Comparison of ENCODE assay signal across 8 cellular contexts in the genomic region with DNA sequence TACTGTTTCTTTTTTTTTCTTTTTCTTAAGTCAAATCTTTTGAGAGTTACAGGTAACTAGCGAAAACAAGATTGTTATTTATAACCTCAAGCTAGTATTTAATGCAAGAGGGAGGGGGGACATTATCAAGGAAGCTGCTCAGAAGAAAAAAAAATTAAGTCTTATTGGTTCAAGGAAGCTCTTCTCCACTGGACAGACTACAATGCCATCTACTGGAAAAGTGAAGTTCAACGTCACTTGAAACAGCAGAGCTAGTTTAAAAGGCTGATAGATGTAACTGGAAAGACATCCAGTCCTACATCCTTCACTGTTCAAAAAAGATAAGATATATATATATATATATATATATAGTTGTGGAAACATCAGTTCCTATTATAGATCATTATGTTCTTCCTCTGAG.
DNase-seq lines count a peak whose midpoint lies in the region; ATAC-seq, FAIRE-seq and TF ChIP-seq lines count a peak whose summit lies in the region.

No MANE protein-coding gene starts in this region.

- FAIRE-seq in astrocyte (lab: Jason Lieb, UNC), result no peak
- no peak for FAIRE-seq in keratinocyte (lab: Jason Lieb, UNC)

- H2AFZ ChIP-seq in astrocyte (ENCODE audit: low read depth, low read length) (no peak overlapping the region), keratinocyte (ENCODE audit: control insufficient read depth, low read length) (no peak overlapping the region)

- H3K79me2 ChIP-seq in astrocyte (ENCODE audit: insufficient read depth, low read length) (no peaks in the 10 kb centered on the region), keratinocyte (ENCODE audit: control insufficient read depth, insufficient read depth, low read length) (no peaks in the 10 kb centered on the region)

- intact Hi-C loops in activated naive CD4-positive, alpha-beta T cell treated with anti-CD3 and anti-CD28 coated beads for 36 hours (cut with micrococcal nuclease), result loop anchor here (2.0 to 10.0 kb wide), 3 partner anchors 134 to 1376 kb away; no protein-coding TSS in a partner anchor

- dilution Hi-C loops in keratinocyte (cut with MboI; ENCODE audit: extremely low pct_ligation_motif_present, low sequenced_read_pairs), result no loop called here

- H3K27me3 ChIP-seq in astrocyte (ENCODE audit: insufficient read depth, low read length), result peaks cover 8% of the 10 kb centered on the region
- no peaks in the 10 kb centered on the region for H3K27me3 ChIP-seq in keratinocyte (ENCODE audit: control insufficient read depth, extremely low read depth, insufficient read depth, low read length)

- H3K4me1 ChIP-seq in astrocyte (ENCODE audit: insufficient read depth, low read length), result no peaks in the 10 kb centered on the region
- H3K4me1 ChIP-seq in keratinocyte (ENCODE audit: control insufficient read depth, extremely low read depth, insufficient read depth, low read length), result no peaks in the 10 kb centered on the region

- no peaks in the 10 kb centered on the region for H3K9me1 ChIP-seq in keratinocyte (ENCODE audit: control insufficient read depth, extremely low read depth, insufficient read depth, low read length)

- H3K4me3 Mint-ChIP-seq in astrocyte (ENCODE audit: unreplicated experiment), result no peak overlapping the region
- no peak overlapping the region for H3K4me3 Mint-ChIP-seq in activated T-cell treated with anti-CD3 and anti-CD28 coated beads, Interleukin-2, amount 50 U/mL, for 24 hours
- no peak overlapping the region for H3K4me3 Mint-ChIP-seq in activated naive CD4-positive, alpha-beta T cell treated with anti-CD3 and anti-CD28 coated beads for 36 hours

- no peak for ATAC-seq in HG02571 (IDR thresholded peaks at IDR 0.05; ENCODE audit: unreplicated experiment)

- H3K27ac Mint-ChIP-seq in astrocyte (ENCODE audit: unreplicated experiment), result no peak overlapping the region
- H3K27ac Mint-ChIP-seq in activated T-cell treated with anti-CD3 and anti-CD28 coated beads, Interleukin-2, amount 50 U/mL, for 24 hours, result no peak overlapping the region
- H3K27ac Mint-ChIP-seq in activated naive CD4-positive, alpha-beta T cell treated with anti-CD3 and anti-CD28 coated beads for 36 hours, result no peak overlapping the region

- DNase-seq in NOMO-1 treated with DMSO at 0.1 percent for 48 hours (lab: John Stamatoyannopoulos, UW; ENCODE audit: unreplicated experiment), result peak; percentile 33
- DNase-seq in NOMO-1 treated with dmso at 0.1 percent for 144 hours (lab: John Stamatoyannopoulos, UW; ENCODE audit: unreplicated experiment), result no peak
- peak; percentile 4 for DNase-seq in NCI-H2171 (lab: John Stamatoyannopoulos, UW)
- peak; percentile 54 for DNase-seq in astrocyte (ENCODE audit: low read depth)
- DNase-seq in keratinocyte (ENCODE audit: low read depth, low spot score), result no peak
- no peak for DNase-seq in activated T-cell treated with anti-CD3 and anti-CD28 coated beads, Interleukin-2, amount 50 U/mL, for 24 hours
- DNase-seq in activated naive CD4-positive, alpha-beta T cell treated with anti-CD3 and anti-CD28 coated beads for 36 hours, result no peak

- H3K36me3 Mint-ChIP-seq in astrocyte (ENCODE audit: low read depth, unreplicated experiment), result no peaks in the 10 kb centered on the region
- H3K36me3 Mint-ChIP-seq in activated T-cell treated with anti-CD3 and anti-CD28 coated beads, Interleukin-2, amount 50 U/mL, for 24 hours (ENCODE audit: low read depth), result no peaks in the 10 kb centered on the region
- H3K36me3 Mint-ChIP-seq in activated naive CD4-positive, alpha-beta T cell treated with anti-CD3 and anti-CD28 coated beads for 36 hours (ENCODE audit: low read depth), result no peaks in the 10 kb centered on the region

- TF ChIP-seq CTCF in astrocyte (IDR thresholded peaks at IDR 0.05; ENCODE audit: insufficient read depth, low read depth, low read length), result peak; percentile 52
- TF ChIP-seq CTCF in keratinocyte (optimal IDR thresholded peaks at IDR 0.05 in 1 of 3, IDR thresholded peaks at IDR 0.05 in 1 of 3, conservative IDR thresholded peaks at IDR 0.05 in 1 of 3; ENCODE audit: extremely low read depth in 1 of 3, insufficient read depth in 2 of 3, low read length in 3 of 3), result peak in 2 of 3 experiments; percentile 33 to 61

- H3K4me1 Mint-ChIP-seq in astrocyte (ENCODE audit: low read depth, unreplicated experiment), result peaks cover 3% of the 10 kb centered on the region
- H3K4me1 Mint-ChIP-seq in activated T-cell treated with anti-CD3 and anti-CD28 coated beads, Interleukin-2, amount 50 U/mL, for 24 hours (ENCODE audit: low read depth), result no peaks in the 10 kb centered on the region
- no peaks in the 10 kb centered on the region for H3K4me1 Mint-ChIP-seq in activated naive CD4-positive, alpha-beta T cell treated with anti-CD3 and anti-CD28 coated beads for 36 hours (ENCODE audit: low read depth)

- peaks cover 5% of the 10 kb centered on the region for H3K27me3 Mint-ChIP-seq in astrocyte (ENCODE audit: low read depth, unreplicated experiment)
- peaks cover 5% of the 10 kb centered on the region for H3K27me3 Mint-ChIP-seq in activated T-cell treated with anti-CD3 and anti-CD28 coated beads, Interleukin-2, amount 50 U/mL, for 24 hours
- H3K27me3 Mint-ChIP-seq in activated naive CD4-positive, alpha-beta T cell treated with anti-CD3 and anti-CD28 coated beads for 36 hours (ENCODE audit: low read depth), result peaks cover 6% of the 10 kb centered on the region

- H3K9me3 ChIP-seq in astrocyte (ENCODE audit: insufficient read depth, low read depth, low read length) (no peaks in the 10 kb centered on the region), keratinocyte (ENCODE audit: control insufficient read depth, low read depth, low read length) (no peaks in the 10 kb centered on the region)

- CTCF ChIA-PET in activated naive CD4-positive, alpha-beta T cell treated with anti-CD3 and anti-CD28 coated beads for 36 hours (lab: Charles Lee), result interaction anchor here (0.6 to 2.7 kb wide), 5 partner anchors 10 to 1475 kb away, joined by 3 to 6 read pairs (median 3); no protein-coding TSS in a partner anchor

- H3K9ac ChIP-seq in astrocyte (ENCODE audit: low read length) (no peak overlapping the region), keratinocyte (ENCODE audit: control insufficient read depth, extremely low read depth, insufficient read depth, low read length) (no peak overlapping the region)

- no peaks in the 10 kb centered on the region for H4K20me1 ChIP-seq in astrocyte (ENCODE audit: insufficient read depth, low read length)
- no peaks in the 10 kb centered on the region for H4K20me1 ChIP-seq in keratinocyte (ENCODE audit: control insufficient read depth, extremely low read depth, insufficient read depth, low read length)

- no peaks in the 10 kb centered on the region for H3K9me3 Mint-ChIP-seq in astrocyte (ENCODE audit: unreplicated experiment)
- H3K9me3 Mint-ChIP-seq in activated T-cell treated with anti-CD3 and anti-CD28 coated beads, Interleukin-2, amount 50 U/mL, for 24 hours, result no peaks in the 10 kb centered on the region
- H3K9me3 Mint-ChIP-seq in activated naive CD4-positive, alpha-beta T cell treated with anti-CD3 and anti-CD28 coated beads for 36 hours, result no peaks in the 10 kb centered on the region

- H3K4me2 ChIP-seq in astrocyte (ENCODE audit: low read length), result no peak overlapping the region
- no peak overlapping the region for H3K4me2 ChIP-seq in keratinocyte (ENCODE audit: control insufficient read depth, extremely low read depth, insufficient read depth, low read depth, low read length)

- H3K4me3 ChIP-seq in astrocyte (ENCODE audit: insufficient read depth, low read depth, low read length), result no peak overlapping the region
- H3K4me3 ChIP-seq in keratinocyte (ENCODE audit: control insufficient read depth in 2 of 3, extremely low read depth in 1 of 3, insufficient read depth in 2 of 3, low read depth in 1 of 3, low read length in 3 of 3), result no peak overlapping the region

- H3K36me3 ChIP-seq in astrocyte (ENCODE audit: insufficient read depth, low read length) (no peaks in the 10 kb centered on the region), keratinocyte (ENCODE audit: control insufficient read depth in 2 of 2, extremely low read depth in 1 of 2, insufficient read depth in 2 of 2, low read length in 2 of 2) (no peaks in the 10 kb centered on the region)

- H3K27ac ChIP-seq in astrocyte (ENCODE audit: low read depth, low read length), result no peak overlapping the region
- no peak overlapping the region for H3K27ac ChIP-seq in keratinocyte (ENCODE audit: control insufficient read depth, insufficient read depth, low read length)

Comparison
In these comparisons a context has a peak if more than half of its experiments do, and no peak if none do; other contexts are left out.
1. DNase-seq: peak in NOMO-1 treated with DMSO at 0.1 percent for 48 hours (single experiment), NCI-H2171 (single experiment) and astrocyte (single experiment); none in NOMO-1 treated with dmso at 0.1 percent for 144 hours (single experiment), keratinocyte (single experiment), activated T-cell treated with anti-CD3 and anti-CD28 coated beads, Interleukin-2, amount 50 U/mL, for 24 hours (single experiment) and activated naive CD4-positive, alpha-beta T cell treated with anti-CD3 and anti-CD28 coated beads for 36 hours (single experiment).